ENCODE assay signal across 16 cellular contexts in the genomic region with DNA sequence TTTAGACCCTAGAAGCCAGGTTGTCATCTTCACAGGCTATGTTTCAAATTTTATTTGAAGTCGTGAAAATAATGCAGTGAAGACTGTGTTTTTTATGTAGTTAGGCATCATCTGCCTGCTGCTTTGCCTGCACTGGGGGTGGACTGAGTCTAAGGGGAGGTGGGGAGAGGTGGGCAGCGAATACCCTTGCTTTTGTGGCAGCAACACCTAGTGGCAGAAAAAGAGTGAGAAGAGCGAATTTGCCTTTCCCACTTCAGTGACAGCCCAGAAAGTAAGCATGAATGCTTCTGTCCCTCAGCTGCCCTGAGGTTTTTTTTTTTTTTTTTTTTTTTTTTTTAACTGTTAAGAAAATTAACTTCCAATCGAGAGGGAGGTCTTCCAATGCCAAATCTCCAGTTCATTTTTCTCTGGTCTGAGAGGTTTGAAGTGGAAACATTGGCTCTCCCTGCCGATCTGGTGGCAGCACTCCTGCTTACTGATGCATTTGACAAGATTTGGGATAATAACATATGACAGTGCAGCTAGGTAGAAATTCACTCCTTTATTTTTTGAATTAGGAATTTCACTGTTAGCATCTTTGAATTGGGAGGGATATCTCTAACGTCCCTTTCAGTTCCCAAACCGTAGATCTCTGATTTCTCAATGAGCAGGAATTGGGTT.
DNase-seq lines count a peak whose midpoint lies in the region; ATAC-seq lines count a peak whose summit lies in the region.
"Had no signal": no experiment of that assay in that cellular context is flagged by ENCODE, and none has a peak within 500 bp of the region (broad histone marks: within the 10 kb centered on the region; RNA-seq: fewer than 3 reads in every experiment).

No MANE protein-coding gene starts in this region.

- no peaks in the 10 kb centered on the region for H3K27me3 Mint-ChIP-seq in activated T-helper 2 cell treated with anti-CD3 and anti-CD28 coated beads, Interferon-gamma antibody, Interleukin-2, Interleukin-4, amounts not matched to agents 10 μg/mL and 5 μg/mL and 100 μg/mL, durations not matched to agents 14 hours and 24 hours and 36 hours (ENCODE audit: low read depth)
- H3K27me3 Mint-ChIP-seq: activated T-cell treated with anti-CD3 and anti-CD28 coated beads, Interleukin-2, amount 50 U/mL, for 24 hours had no signal

- H3K9me3 Mint-ChIP-seq in activated T-helper 2 cell treated with anti-CD3 and anti-CD28 coated beads, Interferon-gamma antibody, Interleukin-2, Interleukin-4, amounts not matched to agents 10 μg/mL and 5 μg/mL and 100 μg/mL, durations not matched to agents 14 hours and 24 hours and 36 hours = no peaks in the 10 kb centered on the region
- H3K9me3 Mint-ChIP-seq: activated T-cell treated with anti-CD3 and anti-CD28 coated beads, Interleukin-2, amount 50 U/mL, for 24 hours; immature natural killer cell had no signal

- H3K4me1 Mint-ChIP-seq in activated T-helper 2 cell treated with anti-CD3 and anti-CD28 coated beads, Interferon-gamma antibody, Interleukin-2, Interleukin-4, amounts not matched to agents 10 μg/mL and 5 μg/mL and 100 μg/mL, durations not matched to agents 14 hours and 24 hours and 36 hours (ENCODE audit: low read depth) = no peaks in the 10 kb centered on the region

- intact Hi-C loops in activated T-helper 2 cell treated with anti-CD3 and anti-CD28 coated beads, Interferon-gamma antibody, Interleukin-2, Interleukin-4, amounts not matched to agents 10 μg/mL and 5 μg/mL and 100 μg/mL, durations not matched to agents 14 hours and 24 hours and 36 hours (cut with micrococcal nuclease) = no loop called here

- H3K27ac Mint-ChIP-seq in activated T-helper 2 cell treated with anti-CD3 and anti-CD28 coated beads, Interferon-gamma antibody, Interleukin-2, Interleukin-4, amounts not matched to agents 10 μg/mL and 5 μg/mL and 100 μg/mL, durations not matched to agents 14 hours and 24 hours and 36 hours = no peak overlapping the region
- H3K27ac Mint-ChIP-seq: activated T-cell treated with anti-CD3 and anti-CD28 coated beads, Interleukin-2, amount 50 U/mL, for 24 hours; immature natural killer cell had no signal

- DNase-seq in NCI-H82 (lab: John Stamatoyannopoulos, UW) (peak; percentile 30), NCI-H82 treated with DMSO at 0.1 percent for 48 hours (lab: John Stamatoyannopoulos, UW; ENCODE audit: unreplicated experiment) (no peak), NCI-H2227 (lab: John Stamatoyannopoulos, UW; ENCODE audit: unreplicated experiment) (peak; percentile 43), superior temporal gyrus (ENCODE audit: extremely low spot score) (peak; percentile 36)
- no peak for DNase-seq in activated T-helper 2 cell treated with anti-CD3 and anti-CD28 coated beads, Interferon-gamma antibody, Interleukin-2, Interleukin-4, amounts not matched to agents 10 μg/mL and 5 μg/mL and 100 μg/mL, durations not matched to agents 14 hours and 24 hours and 36 hours (ENCODE audit: low spot score)
- DNase-seq: activated CD4-positive, CD25-positive, alpha-beta regulatory T cell treated with anti-CD3 and anti-CD28 coated beads, Interleukin-2, amount 50 U/mL, for 72 hours; activated T-cell treated with anti-CD3 and anti-CD28 coated beads, Interleukin-2, amount 50 U/mL, for 24 hours; COR-L47; effector CD8-positive, alpha-beta T cell; immature natural killer cell; KBM-7; pancreas had no signal

- ATAC-seq in GM21381 (IDR thresholded peaks at IDR 0.05; ENCODE audit: unreplicated experiment) (no peak), GM19452 (IDR thresholded peaks at IDR 0.05; ENCODE audit: unreplicated experiment) (no peak)

- peak overlapping the region; percentile 23 for H3K27ac ChIP-seq in cingulate gyrus (ENCODE audit: low read depth, low read length)
- H3K27ac ChIP-seq: pancreas, thoracic aorta had no signal

- H3K36me3 Mint-ChIP-seq in activated T-helper 2 cell treated with anti-CD3 and anti-CD28 coated beads, Interferon-gamma antibody, Interleukin-2, Interleukin-4, amounts not matched to agents 10 μg/mL and 5 μg/mL and 100 μg/mL, durations not matched to agents 14 hours and 24 hours and 36 hours (ENCODE audit: low read depth) = peaks cover 8% of the 10 kb centered on the region
- H3K36me3 Mint-ChIP-seq: immature natural killer cell had no signal

- H3K4me3 Mint-ChIP-seq in activated T-helper 2 cell treated with anti-CD3 and anti-CD28 coated beads, Interferon-gamma antibody, Interleukin-2, Interleukin-4, amounts not matched to agents 10 μg/mL and 5 μg/mL and 100 μg/mL, durations not matched to agents 14 hours and 24 hours and 36 hours (ENCODE audit: low read depth) = no peak overlapping the region
- H3K4me3 Mint-ChIP-seq: activated T-cell treated with anti-CD3 and anti-CD28 coated beads, Interleukin-2, amount 50 U/mL, for 24 hours; immature natural killer cell had no signal

Comparison
In these comparisons a context has a peak if more than half of its experiments do, and no peak if none do; other contexts are left out.
1. DNase-seq: peak in NCI-H82 (single experiment), NCI-H2227 (single experiment) and superior temporal gyrus (single experiment); none in NCI-H82 treated with DMSO at 0.1 percent for 48 hours (single experiment) and activated T-helper 2 cell treated with anti-CD3 and anti-CD28 coated beads, Interferon-gamma antibody, Interleukin-2, Interleukin-4, amounts not matched to agents 10 μg/mL and 5 μg/mL and 100 μg/mL, durations not matched to agents 14 hours and 24 hours and 36 hours (single experiment).